ENCODE assay signal across 26 cellular contexts in genomic region chr1:204356997-204357396, GRCh38. TPM values are rescaled to one million over a fixed set of nuclear protein-coding genes. Genes with fewer than 3 reads are reported as not detected.
DNase-seq lines count a peak whose midpoint lies in the region; ATAC-seq and TF ChIP-seq lines count a peak whose summit lies in the region.
"Had no signal": no experiment of that assay in that cellular context is flagged by ENCODE, and none has a peak within 500 bp of the region (broad histone marks: within the 10 kb centered on the region; RNA-seq: fewer than 3 reads in every experiment).

No MANE protein-coding gene starts in this region.

- H3K4me3 ChIP-seq in BLaER1 treated with 17β-estradiol and CSF1 and Interleukin-3, amounts not matched to agents 10 nM and 100 nM = no peak overlapping the region
- H3K4me3 ChIP-seq in endodermal cell (ENCODE audit: low read length) (no peak overlapping the region), osteoblast (ENCODE audit: insufficient read depth, low read length) (no peak overlapping the region)
- H3K4me3 ChIP-seq: esophagus squamous epithelium, hepatocyte, prostate gland, skin epidermis had no signal

- H3K4me1 Mint-ChIP-seq in HFFc6 (ENCODE audit: low read depth) (peaks cover 23% of the 10 kb centered on the region), endodermal cell (peaks cover 25% of the 10 kb centered on the region)
- H3K4me1 Mint-ChIP-seq: CD4-positive, CD25-positive, alpha-beta regulatory T cell had no signal

- H3K9me3 ChIP-seq in BLaER1 treated with 17β-estradiol and CSF1 and Interleukin-3, amounts not matched to agents 10 nM and 100 nM (replicated peaks in 1 of 11) = no peaks in the 10 kb centered on the region
- H3K9me3 ChIP-seq in endodermal cell (ENCODE audit: control insufficient read depth, low read length) (no peaks in the 10 kb centered on the region), osteoblast (ENCODE audit: low read depth, low read length) (no peaks in the 10 kb centered on the region)
- H3K9me3 ChIP-seq: esophagus squamous epithelium, prostate gland, SJCRH30 had no signal

- H3K4me2 ChIP-seq in BLaER1 treated with 17β-estradiol and CSF1 and Interleukin-3, amounts not matched to agents 10 nM and 100 nM = peak overlapping the region; percentile 61 to 95 (median 81)
- H3K4me2 ChIP-seq in osteoblast (ENCODE audit: insufficient read depth, low read length) = no peak overlapping the region
- H3K4me2 ChIP-seq: hepatocyte had no signal

- no peak overlapping the region for H3K27ac Mint-ChIP-seq in HFFc6
- no peak overlapping the region for H3K27ac Mint-ChIP-seq in endodermal cell
- H3K27ac Mint-ChIP-seq: activated CD4-positive, alpha-beta T cell treated with anti-CD3 and anti-CD28 coated beads, Interleukin-2, amount 10 ng/mL, durations not matched to agents 24 days and 14 days; activated naive CD4-positive, alpha-beta T cell treated with anti-CD3 and anti-CD28 coated beads, Interleukin-2, amount 50 U/mL, for 72 hours; CD4-positive, CD25-positive, alpha-beta regulatory T cell had no signal

- H3K4me1 ChIP-seq in BLaER1 treated with 17β-estradiol and CSF1 and Interleukin-3, amounts not matched to agents 10 nM and 100 nM = peaks cover 18 to 68% (median 55%) of the 10 kb centered on the region in 10 experiments
- H3K4me1 ChIP-seq in endodermal cell (ENCODE audit: control insufficient read depth, insufficient read depth, low read length) (no peaks in the 10 kb centered on the region), osteoblast (ENCODE audit: insufficient read depth, low read length) (no peaks in the 10 kb centered on the region)
- H3K4me1 ChIP-seq: prostate gland had no signal

- DNase-seq in HFFc6 (peak; percentile 45), endodermal cell (no peak), osteoblast (ENCODE audit: insufficient read length, low spot score, missing footprints) (peak; percentile 38), omental fat pad (ENCODE audit: low spot score) (no peak), amniotic stem cell (lab: John Stamatoyannopoulos, UW) (no peak)
- no peak for DNase-seq in activated CD8-positive, alpha-beta memory T cell treated with anti-CD3 and anti-CD28 coated beads for 24 hours
- DNase-seq: activated CD4-positive, alpha-beta T cell treated with anti-CD3 and anti-CD28 coated beads, Interleukin-2, amount 10 ng/mL, durations not matched to agents 24 days and 14 days; activated effector memory CD4-positive, alpha-beta T cell treated with Interleukin-2 at 50 U/mL for 16 hours; activated T-cell treated with anti-CD3 and anti-CD28 coated beads, Interleukin-2, amount 50 U/mL, for 1 hour; Calu3; CD4-positive, CD25-positive, alpha-beta regulatory T cell; DMS79; esophagus squamous epithelium; NCI-H1105; NCI-H187; NCI-H510A; stimulated activated naive CD4-positive, alpha-beta T cell treated with Interleukin-2 at 50 U/mL for 16 hours; T1000 had no signal

- H3K4me3 Mint-ChIP-seq in HFFc6 (no peak overlapping the region), endodermal cell (no peak overlapping the region)
- H3K4me3 Mint-ChIP-seq: activated CD4-positive, alpha-beta T cell treated with anti-CD3 and anti-CD28 coated beads, Interleukin-2, amount 10 ng/mL, durations not matched to agents 24 days and 14 days; CD4-positive, CD25-positive, alpha-beta regulatory T cell had no signal

- H3K9me3 Mint-ChIP-seq in HFFc6 = no peaks in the 10 kb centered on the region
- H3K9me3 Mint-ChIP-seq in endodermal cell = no peaks in the 10 kb centered on the region
- H3K9me3 Mint-ChIP-seq: activated CD4-positive, alpha-beta T cell treated with anti-CD3 and anti-CD28 coated beads, Interleukin-2, amount 10 ng/mL, durations not matched to agents 24 days and 14 days; activated naive CD4-positive, alpha-beta T cell treated with anti-CD3 and anti-CD28 coated beads, Interleukin-2, amount 50 U/mL, for 72 hours had no signal

- H3K36me3 ChIP-seq in BLaER1 treated with 17β-estradiol and CSF1 and Interleukin-3, amounts not matched to agents 10 nM and 100 nM = no peaks in the 10 kb centered on the region
- no peaks in the 10 kb centered on the region for H3K36me3 ChIP-seq in endodermal cell (ENCODE audit: control insufficient read depth, insufficient read depth, low read length)
- H3K36me3 ChIP-seq in osteoblast (ENCODE audit: insufficient read depth, low read length) = no peaks in the 10 kb centered on the region
- H3K36me3 ChIP-seq: esophagus squamous epithelium, prostate gland, SJCRH30 had no signal

- H3K27me3 ChIP-seq in BLaER1 treated with 17β-estradiol and CSF1 and Interleukin-3, amounts not matched to agents 10 nM and 100 nM = peaks cover 0 to 5% (median 0%) of the 10 kb centered on the region in 11 experiments; a peak in 1 of 22 replicates
- peaks cover 2% of the 10 kb centered on the region for H3K27me3 ChIP-seq in endodermal cell (ENCODE audit: control insufficient read depth, insufficient read depth, low read length, poor library complexity, severe bottlenecking)
- peaks cover 8% of the 10 kb centered on the region for H3K27me3 ChIP-seq in osteoblast (ENCODE audit: insufficient read depth, low read length)
- H3K27me3 ChIP-seq: hepatocyte, SJCRH30 had no signal

- H3K79me2 ChIP-seq in osteoblast (ENCODE audit: insufficient read depth, low read length) = no peaks in the 10 kb centered on the region

- no peaks in the 10 kb centered on the region; the same call in 1 of the 2 replicates for H3K27me3 Mint-ChIP-seq in HFFc6 (ENCODE audit: insufficient read depth)
- H3K27me3 Mint-ChIP-seq in endodermal cell (ENCODE audit: insufficient read depth) = peaks cover 10% of the 10 kb centered on the region

- ATAC-seq in HG02981 (IDR thresholded peaks at IDR 0.05; ENCODE audit: unreplicated experiment) (no peak), omental fat pad (ENCODE audit: low FRiP score) (no peak)
- ATAC-seq: activated naive CD4-positive, alpha-beta T cell treated with anti-CD3 and anti-CD28 coated beads, Interleukin-2, amount 50 U/mL, for 72 hours had no signal

- no peaks in the 10 kb centered on the region for H4K20me1 ChIP-seq in BLaER1 treated with 17β-estradiol and CSF1 and Interleukin-3, amounts not matched to agents 10 nM and 100 nM
- no peaks in the 10 kb centered on the region for H4K20me1 ChIP-seq in osteoblast (ENCODE audit: insufficient read depth, low read length)

- no peak for TF ChIP-seq CTCF in HFFc6 (IDR thresholded peaks at IDR 0.05)
- TF ChIP-seq CTCF in endodermal cell (conservative IDR thresholded peaks at IDR 0.05) = no peak
- no peak for TF ChIP-seq CTCF in osteoblast (IDR thresholded peaks at IDR 0.05; ENCODE audit: extremely low read depth, low read depth, low read length)
- no peak for TF ChIP-seq CTCF in omental fat pad (IDR thresholded peaks at IDR 0.05)

- H2AFZ ChIP-seq in osteoblast (ENCODE audit: low read length) = no peak overlapping the region
- H2AFZ ChIP-seq: hepatocyte had no signal

- H3K9ac ChIP-seq in BLaER1 treated with 17β-estradiol and CSF1 and Interleukin-3, amounts not matched to agents 10 nM and 100 nM = peak overlapping the region in 3 of 11 experiments; percentile 23 to 62 (median 31); a peak in 4 of 22 replicates
- no peak overlapping the region for H3K9ac ChIP-seq in endodermal cell (ENCODE audit: extremely low read depth, low read length, poor library complexity, severe bottlenecking)

- 90 to 91% methylated on average over 1 to 4 of the region's 4 CpGs for WGBS in endodermal cell (ENCODE audit: insufficient coverage in 1 of 2, insufficient read length in 1 of 2), 2 experiments

- H3K36me3 Mint-ChIP-seq in HFFc6 (ENCODE audit: low read depth) (no peaks in the 10 kb centered on the region), endodermal cell (ENCODE audit: low read depth) (no peaks in the 10 kb centered on the region)
- H3K36me3 Mint-ChIP-seq: activated naive CD4-positive, alpha-beta T cell treated with anti-CD3 and anti-CD28 coated beads, Interleukin-2, amount 50 U/mL, for 72 hours; CD4-positive, CD25-positive, alpha-beta regulatory T cell had no signal

- H3K27ac ChIP-seq in BLaER1 treated with 17β-estradiol and CSF1 and Interleukin-3, amounts not matched to agents 10 nM and 100 nM = peak overlapping the region in 4 of 11 experiments; percentile 45 to 72 (median 53); a peak in 8 of 22 replicates
- H3K27ac ChIP-seq in endodermal cell (ENCODE audit: low read depth, low read length) (peak overlapping the region; percentile 90), osteoblast (ENCODE audit: low read depth, low read length) (no peak overlapping the region)
- H3K27ac ChIP-seq: hepatocyte, prostate gland, SJCRH30, skin epidermis, VCaP had no signal

RNA-seq across cellular contexts. Expression of gene PLEKHA6, which starts 2.7 kb away (rescaled TPM):
- 1 to 10 TPM; 1.3 to 2.4 (median 1.5) TPM for total RNA-seq in HFFc6 (2021; fragmentation: NEBNext Ultra II Directional; extraction: Animal tissue kit (Norgen Biotek cat#: 25700))
- total RNA-seq in endodermal cell (10 to 100 TPM; 37.0 to 43.3 TPM), osteoblast (0.29 and 0.36 TPM in 2 replicates), omental fat pad (10 to 100 TPM in 2 of 4 donors, 1 to 10 TPM in 2; 2.9 to 13.1 (median 7.5) TPM)
- polyA plus RNA-seq in endodermal cell (2013, experiment 1 of 2) = 15.0 TPM
- 14.0 TPM for polyA plus RNA-seq in endodermal cell (2013, experiment 2 of 2)
- polyA plus RNA-seq: CD4-positive, CD25-positive, alpha-beta regulatory T cell had no signal

RNA-seq across cellular contexts. Expression of gene PPP1R15B, which starts 54.6 kb away (rescaled TPM):
- 10 to 100 TPM; 27.4 to 34.8 (median 30.9) TPM for total RNA-seq in HFFc6 (2021; fragmentation: NEBNext Ultra II Directional; extraction: Animal tissue kit (Norgen Biotek cat#: 25700))
- total RNA-seq in endodermal cell (10 to 100 TPM; 44.8 to 79.2 TPM), osteoblast (21.5 and 23.9 TPM in 2 replicates), omental fat pad (100 to 1,000 TPM in 2 of 4 donors, 10 to 100 TPM in 2; 62.3 to 238 (median 124) TPM)
- polyA plus RNA-seq in endodermal cell (2013, experiment 1 of 2) = 34.4 TPM
- 30.5 TPM for polyA plus RNA-seq in endodermal cell (2013, experiment 2 of 2)

Comparison
In these comparisons a context has a peak if more than half of its experiments do, and no peak if none do; other contexts are left out.
1. DNase-seq: peak in HFFc6 (single experiment) and osteoblast (single experiment); none in endodermal cell (single experiment), omental fat pad (single experiment), amniotic stem cell (single experiment) and activated CD8-positive, alpha-beta memory T cell treated with anti-CD3 and anti-CD28 coated beads for 24 hours (single experiment).